25 cellular contexts compared by ENCODE assay signal in the genomic region with DNA sequence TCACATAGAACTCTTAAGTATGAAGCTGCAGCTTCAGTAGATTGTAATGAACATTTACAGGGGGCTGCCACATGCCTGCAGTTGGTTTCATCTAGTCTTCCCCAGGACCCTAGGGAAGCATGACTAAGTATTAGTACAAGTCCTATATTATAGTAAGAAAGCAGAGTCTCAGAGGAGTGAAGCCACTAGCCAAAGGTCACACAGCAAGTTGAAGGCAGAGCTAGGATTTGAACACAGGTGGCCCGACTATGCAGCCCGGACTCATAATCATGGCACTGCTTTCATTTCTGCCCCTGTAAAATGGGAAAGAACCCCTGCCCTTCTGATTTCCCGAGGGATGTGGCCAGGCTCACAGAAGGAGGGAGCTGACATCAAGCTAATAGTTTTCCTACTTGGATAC. TPM values are rescaled to one million over a fixed set of nuclear protein-coding genes. Genes with fewer than 3 reads are reported as not detected.
"Had no signal": no experiment of that assay in that cellular context is flagged by ENCODE, and none has a peak within 500 bp of the region (broad histone marks: within the 10 kb centered on the region; RNA-seq: fewer than 3 reads in every experiment).

No MANE protein-coding gene starts in this region.

- H3K9me3 Mint-ChIP-seq: activated CD8-positive, alpha-beta T cell treated with anti-CD3 and anti-CD28 coated beads for 36 hours; activated naive CD8-positive, alpha-beta T cell treated with anti-CD3 and anti-CD28 coated beads, Interleukin-2, amount 10 ng/mL, durations not matched to agents 7 days and 5 days; WTC11 had no signal

- H3K4me3 ChIP-seq: adrenal gland, Peyer's patch, SJCRH30 had no signal

- H3K36me3 Mint-ChIP-seq: activated naive CD8-positive, alpha-beta T cell treated with anti-CD3 and anti-CD28 coated beads, Interleukin-2, amount 10 ng/mL, durations not matched to agents 7 days and 5 days; WTC11 had no signal

- ATAC-seq: activated CD8-positive, alpha-beta T cell treated with anti-CD3 and anti-CD28 coated beads for 36 hours; WTC11 had no signal

- H3K4me3 Mint-ChIP-seq: activated CD8-positive, alpha-beta T cell treated with anti-CD3 and anti-CD28 coated beads for 36 hours; activated naive CD8-positive, alpha-beta T cell treated with anti-CD3 and anti-CD28 coated beads, Interleukin-2, amount 10 ng/mL, durations not matched to agents 7 days and 5 days had no signal

- H3K9me3 ChIP-seq: adrenal gland, Peyer's patch, SJCRH30, SK-N-SH had no signal

- H3K4me1 ChIP-seq: adrenal gland, SJCRH30 had no signal

- H3K36me3 ChIP-seq: adrenal gland, Peyer's patch, SJCRH30 had no signal

- H3K27ac Mint-ChIP-seq: activated CD8-positive, alpha-beta T cell treated with anti-CD3 and anti-CD28 coated beads for 36 hours; activated naive CD8-positive, alpha-beta T cell treated with anti-CD3 and anti-CD28 coated beads, Interleukin-2, amount 10 ng/mL, durations not matched to agents 7 days and 5 days; WTC11 had no signal

- H3K27ac ChIP-seq: adrenal gland, Peyer's patch, RWPE1, SJCRH30 had no signal

- DNase-seq: activated CD4-positive, alpha-beta T cell treated with anti-CD3 and anti-CD28 coated beads, Interleukin-2, amount 50 U/mL, for 1 hour; activated CD8-positive, alpha-beta memory T cell treated with anti-CD3 and anti-CD28 coated beads, Interleukin-2, amount 50 U/mL, for 4 hours; activated CD8-positive, alpha-beta T cell treated with anti-CD3 and anti-CD28 coated beads for 36 hours; activated effector memory CD4-positive, alpha-beta T cell treated with Interleukin-2 at 50 U/mL for 16 hours; activated naive CD4-positive, alpha-beta T cell; activated naive CD8-positive, alpha-beta T cell treated with anti-CD3 and anti-CD28 coated beads, Interleukin-2, amount 10 ng/mL, durations not matched to agents 7 days and 5 days; adrenal gland; anterior cingulate cortex; Kasumi-1; KBM-7; NCI-H1105 treated with DMSO at 0.1 percent for 48 hours; NCI-H1436 treated with DMSO at 0.1 percent for 48 hours; NCI-H187; NCI-H2081; NCI-H510A treated with DMSO at 0.1 percent for 48 hours; NCI-H69; Peyer's patch; Right ventricle myocardium superior; SJCRH30 had no signal

RNA-seq across cellular contexts. Expression of gene CRYBG2, which starts 8.4 kb away (rescaled TPM):
- total RNA-seq: adrenal gland, cardiac septum, Right ventricle myocardium superior, SJCRH30 had no signal

RNA-seq across cellular contexts. Expression of gene ZNF683, which starts 10.2 kb away (rescaled TPM):
- total RNA-seq: cardiac septum; cerebellum; Peyer's patch; Right ventricle myocardium superior; SJCRH30; T-helper 1 cell treated with Interleukin-12 subunit alpha and Interleukin-12 subunit beta and Interleukin-4 antibody, amounts not matched to agents 30 ng/mL and 1 ng/mL, for 36 hours; WTC11 had no signal
- polyA plus RNA-seq: SK-N-SH had no signal

RNA-seq across cellular contexts. Expression of gene CD52, which starts 44.6 kb away (rescaled TPM):
- total RNA-seq: cerebellum, SJCRH30 had no signal
- polyA plus RNA-seq: SK-N-SH had no signal

RNA-seq across cellular contexts. Expression of gene LIN28A, which starts 48.3 kb away (rescaled TPM):
- total RNA-seq: activated CD8-positive, alpha-beta T cell treated with anti-CD3 and anti-CD28 coated beads for 36 hours; activated naive CD8-positive, alpha-beta T cell treated with anti-CD3 and anti-CD28 coated beads, Interleukin-2, amount 10 ng/mL, durations not matched to agents 7 days and 5 days; cardiac septum; cerebellum; Peyer's patch; Right ventricle myocardium superior; SJCRH30; T-helper 1 cell treated with Interleukin-12 subunit alpha and Interleukin-12 subunit beta and Interleukin-4 antibody, amounts not matched to agents 30 ng/mL and 1 ng/mL, for 36 hours had no signal
- polyA plus RNA-seq: adrenal gland, SK-N-SH had no signal
